8 cellular contexts compared by ENCODE assay signal in genomic region chr7:152434511-152435383, GRCh38. TPM values are rescaled to one million over a fixed set of nuclear protein-coding genes. Genes with fewer than 3 reads are reported as not detected.
DNase-seq lines count a peak whose midpoint lies in the region; ATAC-seq and TF ChIP-seq lines count a peak whose summit lies in the region.
"Not testable (repeated sequence)": the region's sequence is repeated elsewhere in the genome, so short reads cannot be mapped to it uniquely, and the experiment has no call there.

No MANE protein-coding gene starts in this region.

- H3K9me3 Mint-ChIP-seq in activated CD8-positive, alpha-beta T cell treated with anti-CD3 and anti-CD28 coated beads, Interleukin-2, amount 10 ng/mL, durations not matched to agents 7 days and 5 days (ENCODE audit: insufficient read depth); immature natural killer cell; type B pancreatic cell: not testable (repeated sequence)

- peaks cover 26% of the 10 kb centered on the region for H3K4me1 Mint-ChIP-seq in activated CD8-positive, alpha-beta T cell treated with anti-CD3 and anti-CD28 coated beads, Interleukin-2, amount 10 ng/mL, durations not matched to agents 7 days and 5 days (ENCODE audit: low read depth)
- H3K4me1 Mint-ChIP-seq in immature natural killer cell = peaks cover 39 to 52% of the 10 kb centered on the region in 2 donors
- H3K4me1 Mint-ChIP-seq in type B pancreatic cell (ENCODE audit: unreplicated experiment) = peaks cover 28% of the 10 kb centered on the region

- POLR2A ChIA-PET in activated CD8-positive, alpha-beta T cell treated with anti-CD3 and anti-CD28 coated beads, Interleukin-2, amount 10 ng/mL, durations not matched to agents 7 days and 5 days (lab: Charles Lee) = interaction anchor here (0.6 to 1.9 kb wide), 3 partner anchors 29 to 406 kb away, joined by 3 to 12 read pairs (median 3); no protein-coding TSS in a partner anchor

- intact Hi-C loops in colonic mucosa (cut with DNase I) = not testable (repeated sequence)

- not testable (repeated sequence) for H3K27me3 ChIP-seq in colonic mucosa; rectal smooth muscle tissue (ENCODE audit: control insufficient read depth, insufficient read depth, low read length)

- not testable (repeated sequence) for H3K36me3 ChIP-seq in colonic mucosa; rectal smooth muscle tissue (ENCODE audit: control insufficient read depth, insufficient read depth, low read length)

- H3K4me1 ChIP-seq in colonic mucosa; rectal smooth muscle tissue (ENCODE audit: control insufficient read depth, insufficient read depth, low read length): not testable (repeated sequence)

- H3K36me3 Mint-ChIP-seq in activated CD8-positive, alpha-beta T cell treated with anti-CD3 and anti-CD28 coated beads, Interleukin-2, amount 10 ng/mL, durations not matched to agents 7 days and 5 days (ENCODE audit: low read depth); immature natural killer cell; type B pancreatic cell: not testable (repeated sequence)

- TF ChIP-seq CTCF in GM12865 (IDR thresholded peaks at IDR 0.05; ENCODE audit: insufficient read depth, low read depth, low read length, missing control alignments); colonic mucosa (IDR thresholded peaks at IDR 0.05); type B pancreatic cell (conservative IDR thresholded peaks at IDR 0.05): not testable (repeated sequence)

- peak overlapping the region; percentile 91 for H3K27ac Mint-ChIP-seq in activated CD8-positive, alpha-beta T cell treated with anti-CD3 and anti-CD28 coated beads, Interleukin-2, amount 10 ng/mL, durations not matched to agents 7 days and 5 days
- H3K27ac Mint-ChIP-seq in immature natural killer cell (peak overlapping the region; percentile 91 to 94 (median 92)), type B pancreatic cell (peak overlapping the region; percentile 97)

- ATAC-seq in HG02973 (IDR thresholded peaks at IDR 0.05; ENCODE audit: unreplicated experiment) = peak; percentile 15
- peak; percentile 30 for ATAC-seq in activated CD8-positive, alpha-beta T cell treated with anti-CD3 and anti-CD28 coated beads, Interleukin-2, amount 10 ng/mL, durations not matched to agents 7 days and 5 days

- H3K9ac ChIP-seq in colonic mucosa (ENCODE audit: low read depth in 2 of 2, low read length in 2 of 2) (peak overlapping the region; percentile 60 to 81), rectal smooth muscle tissue (ENCODE audit: low read length) (peak overlapping the region; percentile 76)

- peak; percentile 69 for DNase-seq in GM12865 (ENCODE audit: low read depth)
- DNase-seq in NCI-H748 (lab: John Stamatoyannopoulos, UW; ENCODE audit: unreplicated experiment) = peak; percentile 43
- DNase-seq in activated CD8-positive, alpha-beta T cell treated with anti-CD3 and anti-CD28 coated beads, Interleukin-2, amount 10 ng/mL, durations not matched to agents 7 days and 5 days = peak; percentile 50
- DNase-seq in colonic mucosa = peak; percentile 66
- DNase-seq in immature natural killer cell = peak; percentile 34 to 39 (median 38)
- DNase-seq in type B pancreatic cell (ENCODE audit: extremely low spot score, unreplicated experiment) = not testable (repeated sequence)

- H3K27ac ChIP-seq in colonic mucosa = peak overlapping the region; percentile 87
- H3K27ac ChIP-seq in rectal smooth muscle tissue (ENCODE audit: low read depth, low read length) = peak overlapping the region; percentile 73

- H3K4me3 ChIP-seq in GM12865 (ENCODE audit: low read depth, low read length) (peak overlapping the region; percentile 83), colonic mucosa (peak overlapping the region; percentile 79), rectal smooth muscle tissue (ENCODE audit: low read length) (peak overlapping the region; percentile 70)

- CTCF ChIA-PET in activated CD8-positive, alpha-beta T cell treated with anti-CD3 and anti-CD28 coated beads, Interleukin-2, amount 10 ng/mL, durations not matched to agents 7 days and 5 days (lab: Charles Lee) = interaction anchor here (1.1 to 2.2 kb wide), 5 partner anchors 96 to 803 kb away, joined by 3 to 13 read pairs (median 4); no protein-coding TSS in a partner anchor

- not testable (repeated sequence) for H3K9me3 ChIP-seq in colonic mucosa

- H3K27me3 Mint-ChIP-seq in activated CD8-positive, alpha-beta T cell treated with anti-CD3 and anti-CD28 coated beads, Interleukin-2, amount 10 ng/mL, durations not matched to agents 7 days and 5 days (ENCODE audit: low read depth); type B pancreatic cell: not testable (repeated sequence)
- peaks cover 23 to 27% (median 24%) of the 10 kb centered on the region in 3 donors for H3K27me3 Mint-ChIP-seq in immature natural killer cell (ENCODE audit: low read depth in 3 of 3)

- H3K4me3 Mint-ChIP-seq in activated CD8-positive, alpha-beta T cell treated with anti-CD3 and anti-CD28 coated beads, Interleukin-2, amount 10 ng/mL, durations not matched to agents 7 days and 5 days = peak overlapping the region; percentile 88
- H3K4me3 Mint-ChIP-seq in immature natural killer cell (peak overlapping the region; percentile 91 to 97 (median 94)), type B pancreatic cell (peak overlapping the region; percentile 96)

RNA-seq across cellular contexts. Expression of gene KMT2C, which starts 1.1 kb away (rescaled TPM):
- 10 to 100 TPM; 67.1 to 74.0 TPM for total RNA-seq in activated CD8-positive, alpha-beta T cell treated with anti-CD3 and anti-CD28 coated beads, Interleukin-2, amount 10 ng/mL, durations not matched to agents 7 days and 5 days
- total RNA-seq in colonic mucosa = 10 to 100 TPM; 70.9 to 73.3 TPM
- 10 to 100 TPM in 1 of 3 donors, 1 to 10 TPM in 2; 5.3 to 24.6 (median 5.6) TPM for polyA plus RNA-seq in immature natural killer cell
- 60.3 and 66.4 TPM in 2 replicates for total RNA-seq in type B pancreatic cell (ENCODE audit: low replicate concordance)
